Comparison of ENCODE assay signal across 1 cellular context in genomic region chr15:48976444-48977088, GRCh38.
TF ChIP-seq lines count a peak whose summit lies in the region.

No MANE protein-coding gene starts in this region.

TF ChIP-seq in HepG2, 621 proteins besides CTCF, POLR2A, EP300 and RAD21 (continued from another document):
- TF ChIP-seq PLSCR1 (CRISPR knock-in tag; IDR thresholded peaks at IDR 0.05; ENCODE audit: borderline replicate concordance) (no peak), ZNF670 (CRISPR knock-in tag; IDR thresholded peaks at IDR 0.05; ENCODE audit: borderline replicate concordance) (no peak), ZBTB20 (CRISPR knock-in tag; IDR thresholded peaks at IDR 0.05; ENCODE audit: borderline replicate concordance, low read depth) (no peak), ARNT (IDR thresholded peaks at IDR 0.05) (no peak), ZKSCAN8 (CRISPR knock-in tag; IDR thresholded peaks at IDR 0.05; ENCODE audit: borderline replicate concordance) (no peak), ATF1 (CRISPR knock-in tag; IDR thresholded peaks at IDR 0.05) (no peak), GABPA (IDR thresholded peaks at IDR 0.05; ENCODE audit: low read depth, low read length) (no peak), GABPA (CRISPR knock-in tag; IDR thresholded peaks at IDR 0.05; ENCODE audit: low read depth) (no peak), AKNA (CRISPR knock-in tag; IDR thresholded peaks at IDR 0.05; ENCODE audit: borderline replicate concordance) (no peak), SRY (CRISPR knock-in tag; IDR thresholded peaks at IDR 0.05) (no peak), FOXP1 (IDR thresholded peaks at IDR 0.05) (no peak), FOXP1 (CRISPR knock-in tag; IDR thresholded peaks at IDR 0.05) (no peak), GLMP (CRISPR knock-in tag; IDR thresholded peaks at IDR 0.05; ENCODE audit: borderline replicate concordance) (no peak), MLX (CRISPR knock-in tag; IDR thresholded peaks at IDR 0.05) (no peak), ZNF816 (CRISPR knock-in tag; IDR thresholded peaks at IDR 0.05; ENCODE audit: borderline replicate concordance) (no peak), YEATS4 (CRISPR knock-in tag; IDR thresholded peaks at IDR 0.05; ENCODE audit: borderline replicate concordance) (no peak), KDM1A (CRISPR knock-in tag; IDR thresholded peaks at IDR 0.05) (no peak), ZNF34 (CRISPR knock-in tag; IDR thresholded peaks at IDR 0.05; ENCODE audit: borderline replicate concordance) (no peak), THYN1 (CRISPR knock-in tag; IDR thresholded peaks at IDR 0.05; ENCODE audit: borderline replicate concordance, low read depth) (no peak), ZNF317 (CRISPR knock-in tag; IDR thresholded peaks at IDR 0.05) (no peak), HOXD1 (CRISPR knock-in tag; IDR thresholded peaks at IDR 0.05) (no peak), ZBTB1 (CRISPR knock-in tag; IDR thresholded peaks at IDR 0.05; ENCODE audit: borderline replicate concordance) (no peak), STAT5B (CRISPR knock-in tag; IDR thresholded peaks at IDR 0.05) (0 out of 2 replicates have a peak, but pooled peaks have one; percentile 13), RXRB (CRISPR knock-in tag; IDR thresholded peaks at IDR 0.05; ENCODE audit: borderline replicate concordance) (no peak), ZBTB34 (CRISPR knock-in tag; IDR thresholded peaks at IDR 0.05) (no peak), ZNF20 (CRISPR knock-in tag; IDR thresholded peaks at IDR 0.05) (no peak), POLR2AphosphoS5 (IDR thresholded peaks at IDR 0.05; ENCODE audit: low read depth, low read length) (no peak), IRF1 (CRISPR knock-in tag; IDR thresholded peaks at IDR 0.05; ENCODE audit: low read depth) (no peak), NCOA2 (CRISPR knock-in tag; IDR thresholded peaks at IDR 0.05) (no peak), PAWR (CRISPR knock-in tag; IDR thresholded peaks at IDR 0.05; ENCODE audit: borderline replicate concordance) (no peak)
- TF ChIP-seq, protein P1, sequence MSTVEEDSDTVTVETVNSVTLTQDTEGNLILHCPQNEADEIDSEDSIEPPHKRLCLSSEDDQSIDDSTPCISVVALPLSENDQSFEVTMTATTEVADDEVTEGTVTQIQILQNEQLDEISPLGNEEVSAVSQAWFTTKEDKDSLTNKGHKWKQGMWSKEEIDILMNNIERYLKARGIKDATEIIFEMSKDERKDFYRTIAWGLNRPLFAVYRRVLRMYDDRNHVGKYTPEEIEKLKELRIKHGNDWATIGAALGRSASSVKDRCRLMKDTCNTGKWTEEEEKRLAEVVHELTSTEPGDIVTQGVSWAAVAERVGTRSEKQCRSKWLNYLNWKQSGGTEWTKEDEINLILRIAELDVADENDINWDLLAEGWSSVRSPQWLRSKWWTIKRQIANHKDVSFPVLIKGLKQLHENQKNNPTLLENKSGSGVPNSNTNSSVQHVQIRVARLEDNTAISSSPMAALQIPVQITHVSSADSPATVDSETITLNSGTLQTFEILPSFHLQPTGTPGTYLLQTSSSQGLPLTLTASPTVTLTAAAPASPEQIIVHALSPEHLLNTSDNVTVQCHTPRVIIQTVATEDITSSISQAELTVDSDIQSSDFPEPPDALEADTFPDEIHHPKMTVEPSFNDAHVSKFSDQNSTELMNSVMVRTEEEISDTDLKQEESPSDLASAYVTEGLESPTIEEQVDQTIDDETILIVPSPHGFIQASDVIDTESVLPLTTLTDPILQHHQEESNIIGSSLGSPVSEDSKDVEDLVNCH (CRISPR knock-in tag; IDR thresholded peaks at IDR 0.05), result no peak
- TF ChIP-seq, protein P2, sequence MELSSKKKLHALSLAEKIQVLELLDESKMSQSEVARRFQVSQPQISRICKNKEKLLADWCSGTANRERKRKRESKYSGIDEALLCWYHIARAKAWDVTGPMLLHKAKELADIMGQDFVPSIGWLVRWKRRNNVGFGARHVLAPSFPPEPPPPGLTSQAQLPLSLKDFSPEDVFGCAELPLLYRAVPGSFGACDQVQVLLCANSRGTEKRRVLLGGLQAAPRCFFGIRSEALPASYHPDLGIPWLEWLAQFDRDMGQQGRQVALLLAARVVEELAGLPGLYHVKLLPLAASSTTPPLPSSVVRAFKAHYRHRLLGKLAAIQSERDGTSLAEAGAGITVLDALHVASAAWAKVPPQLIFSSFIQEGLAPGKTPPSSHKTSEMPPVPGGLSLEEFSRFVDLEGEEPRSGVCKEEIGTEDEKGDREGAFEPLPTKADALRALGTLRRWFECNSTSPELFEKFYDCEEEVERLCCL (CRISPR knock-in tag; IDR thresholded peaks at IDR 0.05; ENCODE audit: borderline replicate concordance), result no peak
- TF ChIP-seq, protein P3, sequence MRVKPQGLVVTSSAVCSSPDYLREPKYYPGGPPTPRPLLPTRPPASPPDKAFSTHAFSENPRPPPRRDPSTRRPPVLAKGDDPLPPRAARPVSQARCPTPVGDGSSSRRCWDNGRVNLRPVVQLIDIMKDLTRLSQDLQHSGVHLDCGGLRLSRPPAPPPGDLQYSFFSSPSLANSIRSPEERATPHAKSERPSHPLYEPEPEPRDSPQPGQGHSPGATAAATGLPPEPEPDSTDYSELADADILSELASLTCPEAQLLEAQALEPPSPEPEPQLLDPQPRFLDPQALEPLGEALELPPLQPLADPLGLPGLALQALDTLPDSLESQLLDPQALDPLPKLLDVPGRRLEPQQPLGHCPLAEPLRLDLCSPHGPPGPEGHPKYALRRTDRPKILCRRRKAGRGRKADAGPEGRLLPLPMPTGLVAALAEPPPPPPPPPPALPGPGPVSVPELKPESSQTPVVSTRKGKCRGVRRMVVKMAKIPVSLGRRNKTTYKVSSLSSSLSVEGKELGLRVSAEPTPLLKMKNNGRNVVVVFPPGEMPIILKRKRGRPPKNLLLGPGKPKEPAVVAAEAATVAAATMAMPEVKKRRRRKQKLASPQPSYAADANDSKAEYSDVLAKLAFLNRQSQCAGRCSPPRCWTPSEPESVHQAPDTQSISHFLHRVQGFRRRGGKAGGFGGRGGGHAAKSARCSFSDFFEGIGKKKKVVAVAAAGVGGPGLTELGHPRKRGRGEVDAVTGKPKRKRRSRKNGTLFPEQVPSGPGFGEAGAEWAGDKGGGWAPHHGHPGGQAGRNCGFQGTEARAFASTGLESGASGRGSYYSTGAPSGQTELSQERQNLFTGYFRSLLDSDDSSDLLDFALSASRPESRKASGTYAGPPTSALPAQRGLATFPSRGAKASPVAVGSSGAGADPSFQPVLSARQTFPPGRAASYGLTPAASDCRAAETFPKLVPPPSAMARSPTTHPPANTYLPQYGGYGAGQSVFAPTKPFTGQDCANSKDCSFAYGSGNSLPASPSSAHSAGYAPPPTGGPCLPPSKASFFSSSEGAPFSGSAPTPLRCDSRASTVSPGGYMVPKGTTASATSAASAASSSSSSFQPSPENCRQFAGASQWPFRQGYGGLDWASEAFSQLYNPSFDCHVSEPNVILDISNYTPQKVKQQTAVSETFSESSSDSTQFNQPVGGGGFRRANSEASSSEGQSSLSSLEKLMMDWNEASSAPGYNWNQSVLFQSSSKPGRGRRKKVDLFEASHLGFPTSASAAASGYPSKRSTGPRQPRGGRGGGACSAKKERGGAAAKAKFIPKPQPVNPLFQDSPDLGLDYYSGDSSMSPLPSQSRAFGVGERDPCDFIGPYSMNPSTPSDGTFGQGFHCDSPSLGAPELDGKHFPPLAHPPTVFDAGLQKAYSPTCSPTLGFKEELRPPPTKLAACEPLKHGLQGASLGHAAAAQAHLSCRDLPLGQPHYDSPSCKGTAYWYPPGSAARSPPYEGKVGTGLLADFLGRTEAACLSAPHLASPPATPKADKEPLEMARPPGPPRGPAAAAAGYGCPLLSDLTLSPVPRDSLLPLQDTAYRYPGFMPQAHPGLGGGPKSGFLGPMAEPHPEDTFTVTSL (CRISPR knock-in tag; IDR thresholded peaks at IDR 0.05; ENCODE audit: borderline replicate concordance), result no peak
- TF ChIP-seq, protein P4, sequence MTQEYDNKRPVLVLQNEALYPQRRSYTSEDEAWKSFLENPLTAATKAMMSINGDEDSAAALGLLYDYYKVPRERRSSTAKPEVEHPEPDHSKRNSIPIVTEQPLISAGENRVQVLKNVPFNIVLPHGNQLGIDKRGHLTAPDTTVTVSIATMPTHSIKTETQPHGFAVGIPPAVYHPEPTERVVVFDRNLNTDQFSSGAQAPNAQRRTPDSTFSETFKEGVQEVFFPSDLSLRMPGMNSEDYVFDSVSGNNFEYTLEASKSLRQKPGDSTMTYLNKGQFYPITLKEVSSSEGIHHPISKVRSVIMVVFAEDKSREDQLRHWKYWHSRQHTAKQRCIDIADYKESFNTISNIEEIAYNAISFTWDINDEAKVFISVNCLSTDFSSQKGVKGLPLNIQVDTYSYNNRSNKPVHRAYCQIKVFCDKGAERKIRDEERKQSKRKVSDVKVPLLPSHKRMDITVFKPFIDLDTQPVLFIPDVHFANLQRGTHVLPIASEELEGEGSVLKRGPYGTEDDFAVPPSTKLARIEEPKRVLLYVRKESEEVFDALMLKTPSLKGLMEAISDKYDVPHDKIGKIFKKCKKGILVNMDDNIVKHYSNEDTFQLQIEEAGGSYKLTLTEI (CRISPR knock-in tag; conservative IDR thresholded peaks at IDR 0.05), result no peak
- TF ChIP-seq, protein P5, sequence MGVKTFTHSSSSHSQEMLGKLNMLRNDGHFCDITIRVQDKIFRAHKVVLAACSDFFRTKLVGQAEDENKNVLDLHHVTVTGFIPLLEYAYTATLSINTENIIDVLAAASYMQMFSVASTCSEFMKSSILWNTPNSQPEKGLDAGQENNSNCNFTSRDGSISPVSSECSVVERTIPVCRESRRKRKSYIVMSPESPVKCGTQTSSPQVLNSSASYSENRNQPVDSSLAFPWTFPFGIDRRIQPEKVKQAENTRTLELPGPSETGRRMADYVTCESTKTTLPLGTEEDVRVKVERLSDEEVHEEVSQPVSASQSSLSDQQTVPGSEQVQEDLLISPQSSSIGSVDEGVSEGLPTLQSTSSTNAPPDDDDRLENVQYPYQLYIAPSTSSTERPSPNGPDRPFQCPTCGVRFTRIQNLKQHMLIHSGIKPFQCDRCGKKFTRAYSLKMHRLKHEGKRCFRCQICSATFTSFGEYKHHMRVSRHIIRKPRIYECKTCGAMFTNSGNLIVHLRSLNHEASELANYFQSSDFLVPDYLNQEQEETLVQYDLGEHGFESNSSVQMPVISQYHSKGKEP (CRISPR knock-in tag; IDR thresholded peaks at IDR 0.05), result no peak
TF ChIP-seq in HepG2: peak in this region for 24.
